8 cellular contexts compared by ENCODE assay signal in genomic region chr5:135565691-135566421, GRCh38. TPM values are rescaled to one million over a fixed set of nuclear protein-coding genes. Genes with fewer than 3 reads are reported as not detected.
DNase-seq lines count a peak whose midpoint lies in the region; TF ChIP-seq lines count a peak whose summit lies in the region.

No MANE protein-coding gene starts in this region.

- no peaks in the 10 kb centered on the region for H3K79me1 ChIP-seq in mesenchymal stem cell (replicated peaks; ENCODE audit: low read length, poor library complexity, severe bottlenecking)

- H2BK12ac ChIP-seq in mesenchymal stem cell (ENCODE audit: low read length in 2 of 2) = no peak overlapping the region

- intact Hi-C loops in CD14-positive monocyte (cut with micrococcal nuclease) = loop anchor here in 1 of 2 donors (5.0 kb wide), 1 partner anchor 99 kb away; no protein-coding TSS in a partner anchor

- no peak overlapping the region for H3K23ac ChIP-seq in mesenchymal stem cell (ENCODE audit: low read length in 2 of 2)

- no peak overlapping the region for H3K14ac ChIP-seq in mesenchymal stem cell (ENCODE audit: low read length in 2 of 2)

- peaks cover 4% of the 10 kb centered on the region for H3K4me1 Mint-ChIP-seq in CD14-positive monocyte

- H3K36me3 ChIP-seq in mesenchymal stem cell (ENCODE audit: control insufficient read depth in 1 of 2, insufficient read depth in 2 of 2, low read depth in 1 of 2, low read length in 2 of 2) = no peaks in the 10 kb centered on the region

- H3K9me3 Mint-ChIP-seq in CD14-positive monocyte = peaks cover 0 to 2% (median 0%) of the 10 kb centered on the region in 7 donors

- DNase-seq in CD14-positive monocyte (ENCODE audit: low spot score) (peak; percentile 65), H4 (ENCODE audit: low spot score) (peak; percentile 68), NCI-H460 (ENCODE audit: extremely low read depth, low read depth) (peak; percentile 60), mesenchymal stem cell (peak; percentile 41), SHP77 treated with DMSO at 0.1 percent for 48 hours (lab: John Stamatoyannopoulos, UW) (no peak)
- DNase-seq in activated CD4-positive, alpha-beta T cell treated with anti-CD3 and anti-CD28 coated beads, Interleukin-2, amount 50 U/mL, for 4 hours = peak; percentile 59 to 61
- DNase-seq in effector CD4-positive, alpha-beta T cell = peak; percentile 42
- peak; percentile 56 for DNase-seq in stimulated activated CD8-positive, alpha-beta memory T cell treated with anti-CD3 and anti-CD28 coated beads, Interleukin-4, amount 100 ng/mL, for 24 hours (ENCODE audit: low read depth)

- H3K4me2 ChIP-seq in mesenchymal stem cell (ENCODE audit: low read length, poor library complexity, severe bottlenecking) = no peak overlapping the region

- H3K27ac Mint-ChIP-seq in CD14-positive monocyte = no peak overlapping the region

- no peak overlapping the region for H2AFZ ChIP-seq in mesenchymal stem cell (ENCODE audit: low read depth, low read length)

- H4K91ac ChIP-seq in mesenchymal stem cell (ENCODE audit: low read length) = no peak overlapping the region

- H2AK5ac ChIP-seq in mesenchymal stem cell (ENCODE audit: low read length, severe bottlenecking) = no peak overlapping the region

- H3K9ac ChIP-seq in mesenchymal stem cell (ENCODE audit: low read length) = no peak overlapping the region

- H3K27me3 ChIP-seq in mesenchymal stem cell (ENCODE audit: control insufficient read depth in 1 of 2, insufficient read depth in 1 of 2, low read length in 2 of 2) = peaks cover 7 to 16% of the 10 kb centered on the region in 2 experiments

- H4K8ac ChIP-seq in mesenchymal stem cell (ENCODE audit: low read length) = no peak overlapping the region

- TF ChIP-seq CTCF in CD14-positive monocyte (IDR thresholded peaks at IDR 0.05) = peak; percentile 93

- peaks cover 14 to 26% (median 21%) of the 10 kb centered on the region in 3 donors for H3K27me3 Mint-ChIP-seq in CD14-positive monocyte (ENCODE audit: low read depth in 3 of 3)

- no peaks in the 10 kb centered on the region for H3K9me3 ChIP-seq in mesenchymal stem cell (ENCODE audit: control insufficient read depth, low read length)

- H2BK15ac ChIP-seq in mesenchymal stem cell (ENCODE audit: low read depth, poor library complexity, severe bottlenecking) = no peak overlapping the region

- H3K4me3 Mint-ChIP-seq in CD14-positive monocyte = peak overlapping the region in 1 of 2 donors; percentile 39

- H3K18ac ChIP-seq in mesenchymal stem cell (ENCODE audit: low read depth in 1 of 2, low read length in 2 of 2) = no peak overlapping the region

- no peak overlapping the region for H2BK5ac ChIP-seq in mesenchymal stem cell (ENCODE audit: low read depth, low read length, poor library complexity, severe bottlenecking)

- H2BK120ac ChIP-seq in mesenchymal stem cell (ENCODE audit: low read depth, low read length) = no peak overlapping the region

- peaks cover 9% of the 10 kb centered on the region for H3K4me1 ChIP-seq in mesenchymal stem cell (ENCODE audit: control insufficient read depth, insufficient read depth, low read depth, low read length)

- H3K36me3 Mint-ChIP-seq in CD14-positive monocyte = no peaks in the 10 kb centered on the region

- 32% methylated on average over 16 of the region's 16 CpGs for WGBS in mesenchymal stem cell

- H3K4me3 ChIP-seq in mesenchymal stem cell (ENCODE audit: insufficient read depth in 1 of 2, low read depth in 1 of 2, low read length in 2 of 2) = no peak overlapping the region

- H3K27ac ChIP-seq in mesenchymal stem cell (ENCODE audit: low read length, poor library complexity, severe bottlenecking) = no peak overlapping the region

- H3K4ac ChIP-seq in mesenchymal stem cell (ENCODE audit: low read depth in 1 of 2, low read length in 2 of 2) = no peak overlapping the region

RNA-seq across cellular contexts. Expression of gene CXCL14, which starts 12.9 kb away (rescaled TPM):
- polyA plus RNA-seq in CD14-positive monocyte = under 1 TPM in 1 of 2 donors, not detected in 1; 0.12 TPM
- total RNA-seq in H4 (2014; rRNA removed; shearing (Covaris generic)) = 1.4 and 1.7 TPM in 2 replicates
- 0.12 and 0.26 TPM in 2 replicates for total RNA-seq in NCI-H460 (2014; rRNA removed; shearing (Covaris generic))
- polyA plus RNA-seq in NCI-H460 (2014; cell fraction: nucleus; rRNA removed) = not detected in 2 replicates
- polyA plus RNA-seq in mesenchymal stem cell (2013, experiment 1 of 2) = 1.2 TPM
- polyA plus RNA-seq in mesenchymal stem cell (2013, experiment 2 of 2) = 1.2 TPM

RNA-seq across cellular contexts. Expression of gene NEUROG1, which starts 30.1 kb away (rescaled TPM):
- not detected for polyA plus RNA-seq in CD14-positive monocyte
- total RNA-seq in H4 (2014; rRNA removed; shearing (Covaris generic)) = not detected in 2 replicates
- total RNA-seq in NCI-H460 (2014; rRNA removed; shearing (Covaris generic)) = not detected in 2 replicates
- polyA plus RNA-seq in NCI-H460 (2014; cell fraction: nucleus; rRNA removed) = not detected in 2 replicates
- polyA plus RNA-seq in mesenchymal stem cell (2013, experiment 1 of 2) = not detected
- not detected for polyA plus RNA-seq in mesenchymal stem cell (2013, experiment 2 of 2)
